ENCODE assay signal across 1 cellular context in the genomic region with DNA sequence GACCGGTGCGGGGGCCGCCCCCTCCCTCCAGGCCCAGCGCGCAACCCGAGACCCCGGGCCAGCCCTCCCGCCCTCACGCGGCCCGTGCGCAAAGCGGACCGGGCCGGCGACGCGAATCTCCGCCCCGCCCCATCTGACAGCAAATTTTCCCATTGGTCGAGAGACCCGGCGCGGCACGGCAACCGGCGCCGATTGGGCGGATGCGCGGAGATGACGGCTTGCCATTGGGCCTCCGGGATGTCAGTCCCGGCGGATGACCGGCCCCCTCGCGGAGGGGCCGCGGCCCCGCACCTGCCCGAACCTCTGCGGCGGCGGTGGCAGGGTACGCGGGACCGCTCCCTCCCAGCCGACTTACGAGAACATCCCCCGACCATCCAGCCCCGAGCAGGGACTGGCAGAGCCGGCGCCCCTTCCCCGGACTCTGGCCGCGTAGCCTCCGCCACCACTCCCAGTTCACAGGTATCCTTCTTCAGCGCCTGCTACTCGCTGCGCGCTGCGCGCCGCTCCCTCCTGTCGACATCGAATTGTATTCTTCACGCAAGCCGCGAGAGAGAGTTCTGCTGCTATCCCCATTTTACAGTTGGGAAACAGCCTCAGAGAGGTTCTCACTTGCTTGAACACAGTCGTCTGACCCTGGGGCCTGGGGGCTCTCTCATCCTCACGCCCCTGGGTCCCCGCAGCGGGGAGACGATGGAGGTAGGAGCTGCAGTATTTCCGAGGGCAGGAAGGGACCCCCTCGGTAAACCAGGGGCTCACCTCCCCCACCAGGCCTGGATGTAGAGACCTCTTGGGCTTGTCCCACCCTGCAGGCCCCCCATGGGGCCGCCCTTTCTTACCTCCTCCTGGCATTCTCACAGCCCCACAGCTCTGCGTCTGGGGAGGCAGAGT.
TF ChIP-seq lines count a peak whose summit lies in the region.

A gene with protein sequence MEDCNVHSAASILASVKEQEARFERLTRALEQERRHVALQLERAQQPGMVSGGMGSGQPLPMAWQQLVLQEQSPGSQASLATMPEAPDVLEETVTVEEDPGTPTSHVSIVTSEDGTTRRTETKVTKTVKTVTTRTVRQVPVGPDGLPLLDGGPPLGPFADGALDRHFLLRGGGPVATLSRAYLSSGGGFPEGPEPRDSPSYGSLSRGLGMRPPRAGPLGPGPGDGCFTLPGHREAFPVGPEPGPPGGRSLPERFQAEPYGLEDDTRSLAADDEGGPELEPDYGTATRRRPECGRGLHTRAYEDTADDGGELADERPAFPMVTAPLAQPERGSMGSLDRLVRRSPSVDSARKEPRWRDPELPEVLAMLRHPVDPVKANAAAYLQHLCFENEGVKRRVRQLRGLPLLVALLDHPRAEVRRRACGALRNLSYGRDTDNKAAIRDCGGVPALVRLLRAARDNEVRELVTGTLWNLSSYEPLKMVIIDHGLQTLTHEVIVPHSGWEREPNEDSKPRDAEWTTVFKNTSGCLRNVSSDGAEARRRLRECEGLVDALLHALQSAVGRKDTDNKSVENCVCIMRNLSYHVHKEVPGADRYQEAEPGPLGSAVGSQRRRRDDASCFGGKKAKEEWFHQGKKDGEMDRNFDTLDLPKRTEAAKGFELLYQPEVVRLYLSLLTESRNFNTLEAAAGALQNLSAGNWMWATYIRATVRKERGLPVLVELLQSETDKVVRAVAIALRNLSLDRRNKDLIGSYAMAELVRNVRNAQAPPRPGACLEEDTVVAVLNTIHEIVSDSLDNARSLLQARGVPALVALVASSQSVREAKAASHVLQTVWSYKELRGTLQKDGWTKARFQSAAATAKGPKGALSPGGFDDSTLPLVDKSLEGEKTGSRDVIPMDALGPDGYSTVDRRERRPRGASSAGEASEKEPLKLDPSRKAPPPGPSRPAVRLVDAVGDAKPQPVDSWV (minus strand): TSS at position 90 of the 888 bp plus-strand sequence. CDS start 26,029 bp downstream, outside the sequence.

TF ChIP-seq in HepG2, 621 proteins besides CTCF, POLR2A, EP300 and RAD21 (continued from another document and continues in another):
- TF ChIP-seq, protein P1, sequence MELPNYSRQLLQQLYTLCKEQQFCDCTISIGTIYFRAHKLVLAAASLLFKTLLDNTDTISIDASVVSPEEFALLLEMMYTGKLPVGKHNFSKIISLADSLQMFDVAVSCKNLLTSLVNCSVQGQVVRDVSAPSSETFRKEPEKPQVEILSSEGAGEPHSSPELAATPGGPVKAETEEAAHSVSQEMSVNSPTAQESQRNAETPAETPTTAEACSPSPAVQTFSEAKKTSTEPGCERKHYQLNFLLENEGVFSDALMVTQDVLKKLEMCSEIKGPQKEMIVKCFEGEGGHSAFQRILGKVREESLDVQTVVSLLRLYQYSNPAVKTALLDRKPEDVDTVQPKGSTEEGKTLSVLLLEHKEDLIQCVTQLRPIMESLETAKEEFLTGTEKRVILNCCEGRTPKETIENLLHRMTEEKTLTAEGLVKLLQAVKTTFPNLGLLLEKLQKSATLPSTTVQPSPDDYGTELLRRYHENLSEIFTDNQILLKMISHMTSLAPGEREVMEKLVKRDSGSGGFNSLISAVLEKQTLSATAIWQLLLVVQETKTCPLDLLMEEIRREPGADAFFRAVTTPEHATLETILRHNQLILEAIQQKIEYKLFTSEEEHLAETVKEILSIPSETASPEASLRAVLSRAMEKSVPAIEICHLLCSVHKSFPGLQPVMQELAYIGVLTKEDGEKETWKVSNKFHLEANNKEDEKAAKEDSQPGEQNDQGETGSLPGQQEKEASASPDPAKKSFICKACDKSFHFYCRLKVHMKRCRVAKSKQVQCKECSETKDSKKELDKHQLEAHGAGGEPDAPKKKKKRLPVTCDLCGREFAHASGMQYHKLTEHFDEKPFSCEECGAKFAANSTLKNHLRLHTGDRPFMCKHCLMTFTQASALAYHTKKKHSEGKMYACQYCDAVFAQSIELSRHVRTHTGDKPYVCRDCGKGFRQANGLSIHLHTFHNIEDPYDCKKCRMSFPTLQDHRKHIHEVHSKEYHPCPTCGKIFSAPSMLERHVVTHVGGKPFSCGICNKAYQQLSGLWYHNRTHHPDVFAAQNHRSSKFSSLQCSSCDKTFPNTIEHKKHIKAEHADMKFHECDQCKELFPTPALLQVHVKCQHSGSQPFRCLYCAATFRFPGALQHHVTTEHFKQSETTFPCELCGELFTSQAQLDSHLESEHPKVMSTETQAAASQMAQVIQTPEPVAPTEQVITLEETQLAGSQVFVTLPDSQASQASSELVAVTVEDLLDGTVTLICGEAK (IDR thresholded peaks at IDR 0.05) = no peak
- TF ChIP-seq, protein P1 (CRISPR knock-in tag; IDR thresholded peaks at IDR 0.05) = no peak; the same call in 1 of the 2 replicates
- no peak; the same call in 1 of the 2 replicates for TF ChIP-seq NR2C2 (CRISPR knock-in tag; IDR thresholded peaks at IDR 0.05; ENCODE audit: borderline replicate concordance)
- no peak for TF ChIP-seq ZBTB8A (CRISPR knock-in tag; IDR thresholded peaks at IDR 0.05; ENCODE audit: borderline replicate concordance, low read depth)
- TF ChIP-seq, protein P2, sequence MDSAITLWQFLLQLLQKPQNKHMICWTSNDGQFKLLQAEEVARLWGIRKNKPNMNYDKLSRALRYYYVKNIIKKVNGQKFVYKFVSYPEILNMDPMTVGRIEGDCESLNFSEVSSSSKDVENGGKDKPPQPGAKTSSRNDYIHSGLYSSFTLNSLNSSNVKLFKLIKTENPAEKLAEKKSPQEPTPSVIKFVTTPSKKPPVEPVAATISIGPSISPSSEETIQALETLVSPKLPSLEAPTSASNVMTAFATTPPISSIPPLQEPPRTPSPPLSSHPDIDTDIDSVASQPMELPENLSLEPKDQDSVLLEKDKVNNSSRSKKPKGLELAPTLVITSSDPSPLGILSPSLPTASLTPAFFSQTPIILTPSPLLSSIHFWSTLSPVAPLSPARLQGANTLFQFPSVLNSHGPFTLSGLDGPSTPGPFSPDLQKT (CRISPR knock-in tag; IDR thresholded peaks at IDR 0.05; ENCODE audit: borderline replicate concordance) = no peak
- TF ChIP-seq, protein P3, sequence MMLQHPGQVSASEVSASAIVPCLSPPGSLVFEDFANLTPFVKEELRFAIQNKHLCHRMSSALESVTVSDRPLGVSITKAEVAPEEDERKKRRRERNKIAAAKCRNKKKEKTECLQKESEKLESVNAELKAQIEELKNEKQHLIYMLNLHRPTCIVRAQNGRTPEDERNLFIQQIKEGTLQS (CRISPR knock-in tag; IDR thresholded peaks at IDR 0.05) = no peak
- TF ChIP-seq ZNF30 (CRISPR knock-in tag; IDR thresholded peaks at IDR 0.05) = no peak
- TF ChIP-seq, protein P4, sequence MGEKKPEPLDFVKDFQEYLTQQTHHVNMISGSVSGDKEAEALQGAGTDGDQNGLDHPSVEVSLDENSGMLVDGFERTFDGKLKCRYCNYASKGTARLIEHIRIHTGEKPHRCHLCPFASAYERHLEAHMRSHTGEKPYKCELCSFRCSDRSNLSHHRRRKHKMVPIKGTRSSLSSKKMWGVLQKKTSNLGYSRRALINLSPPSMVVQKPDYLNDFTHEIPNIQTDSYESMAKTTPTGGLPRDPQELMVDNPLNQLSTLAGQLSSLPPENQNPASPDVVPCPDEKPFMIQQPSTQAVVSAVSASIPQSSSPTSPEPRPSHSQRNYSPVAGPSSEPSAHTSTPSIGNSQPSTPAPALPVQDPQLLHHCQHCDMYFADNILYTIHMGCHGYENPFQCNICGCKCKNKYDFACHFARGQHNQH (CRISPR knock-in tag; IDR thresholded peaks at IDR 0.05) = no peak
- TF ChIP-seq, protein P5, sequence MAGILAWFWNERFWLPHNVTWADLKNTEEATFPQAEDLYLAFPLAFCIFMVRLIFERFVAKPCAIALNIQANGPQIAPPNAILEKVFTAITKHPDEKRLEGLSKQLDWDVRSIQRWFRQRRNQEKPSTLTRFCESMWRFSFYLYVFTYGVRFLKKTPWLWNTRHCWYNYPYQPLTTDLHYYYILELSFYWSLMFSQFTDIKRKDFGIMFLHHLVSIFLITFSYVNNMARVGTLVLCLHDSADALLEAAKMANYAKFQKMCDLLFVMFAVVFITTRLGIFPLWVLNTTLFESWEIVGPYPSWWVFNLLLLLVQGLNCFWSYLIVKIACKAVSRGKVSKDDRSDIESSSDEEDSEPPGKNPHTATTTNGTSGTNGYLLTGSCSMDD (CRISPR knock-in tag; IDR thresholded peaks at IDR 0.05) = no peak
- TF ChIP-seq, protein P6, sequence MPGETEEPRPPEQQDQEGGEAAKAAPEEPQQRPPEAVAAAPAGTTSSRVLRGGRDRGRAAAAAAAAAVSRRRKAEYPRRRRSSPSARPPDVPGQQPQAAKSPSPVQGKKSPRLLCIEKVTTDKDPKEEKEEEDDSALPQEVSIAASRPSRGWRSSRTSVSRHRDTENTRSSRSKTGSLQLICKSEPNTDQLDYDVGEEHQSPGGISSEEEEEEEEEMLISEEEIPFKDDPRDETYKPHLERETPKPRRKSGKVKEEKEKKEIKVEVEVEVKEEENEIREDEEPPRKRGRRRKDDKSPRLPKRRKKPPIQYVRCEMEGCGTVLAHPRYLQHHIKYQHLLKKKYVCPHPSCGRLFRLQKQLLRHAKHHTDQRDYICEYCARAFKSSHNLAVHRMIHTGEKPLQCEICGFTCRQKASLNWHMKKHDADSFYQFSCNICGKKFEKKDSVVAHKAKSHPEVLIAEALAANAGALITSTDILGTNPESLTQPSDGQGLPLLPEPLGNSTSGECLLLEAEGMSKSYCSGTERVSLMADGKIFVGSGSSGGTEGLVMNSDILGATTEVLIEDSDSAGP (CRISPR knock-in tag; IDR thresholded peaks at IDR 0.05; ENCODE audit: borderline replicate concordance) = peak; percentile 24; the same call in 1 of the 2 replicates
- TF ChIP-seq PAWR (CRISPR knock-in tag; IDR thresholded peaks at IDR 0.05; ENCODE audit: borderline replicate concordance) = no peak
- no peak for TF ChIP-seq ZNF224 (CRISPR knock-in tag; IDR thresholded peaks at IDR 0.05)
- TF ChIP-seq, protein P7, sequence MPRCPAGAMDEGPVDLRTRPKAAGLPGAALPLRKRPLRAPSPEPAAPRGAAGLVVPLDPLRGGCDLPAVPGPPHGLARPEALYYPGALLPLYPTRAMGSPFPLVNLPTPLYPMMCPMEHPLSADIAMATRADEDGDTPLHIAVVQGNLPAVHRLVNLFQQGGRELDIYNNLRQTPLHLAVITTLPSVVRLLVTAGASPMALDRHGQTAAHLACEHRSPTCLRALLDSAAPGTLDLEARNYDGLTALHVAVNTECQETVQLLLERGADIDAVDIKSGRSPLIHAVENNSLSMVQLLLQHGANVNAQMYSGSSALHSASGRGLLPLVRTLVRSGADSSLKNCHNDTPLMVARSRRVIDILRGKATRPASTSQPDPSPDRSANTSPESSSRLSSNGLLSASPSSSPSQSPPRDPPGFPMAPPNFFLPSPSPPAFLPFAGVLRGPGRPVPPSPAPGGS (CRISPR knock-in tag; IDR thresholded peaks at IDR 0.05) = peak; percentile 55; the same call in 1 of the 2 replicates
- TF ChIP-seq ZC3H13 (CRISPR knock-in tag; IDR thresholded peaks at IDR 0.05) = 0 out of 2 replicates have a peak, but pooled peaks have one; percentile 34
- TF ChIP-seq POLR2AphosphoS5 (IDR thresholded peaks at IDR 0.05; ENCODE audit: low read depth, low read length) = peak; percentile 39; the same call in 1 of the 2 replicates
